ENCODE assay signal across 20 cellular contexts in genomic region chr10:130575756-130576285, GRCh38.
A peak's percentile ranks its signal among the peaks of the same experiment; 100 is the strongest.
DNase-seq lines count a peak whose midpoint lies in the region; ATAC-seq and TF ChIP-seq lines count a peak whose summit lies in the region.
"Had no signal": no experiment of that assay in that cellular context is flagged by ENCODE, and none has a peak within 500 bp of the region (broad histone marks: within the 10 kb centered on the region; RNA-seq: fewer than 3 reads in every experiment).

No MANE protein-coding gene starts in this region.

- no peaks in the 10 kb centered on the region for H3K4me1 ChIP-seq in esophagus muscularis mucosa
- peaks cover 0 to 3% of the 10 kb centered on the region in 2 donors for H3K4me1 ChIP-seq in neuronal stem cell (ENCODE audit: control insufficient read depth in 2 of 2, insufficient read depth in 1 of 2, low read depth in 1 of 2, low read length in 2 of 2)
- no peaks in the 10 kb centered on the region for H3K4me1 ChIP-seq in vagina

- no peak overlapping the region for H3K27ac Mint-ChIP-seq in natural killer cell treated with Interleukin-12 subunit alpha and Interleukin-12 subunit beta and Interleukin-15 and Interleukin-18, amount 100 ng/mL, for 72 hours
- H3K27ac Mint-ChIP-seq in natural killer cell, result no peak overlapping the region
- H3K27ac Mint-ChIP-seq: B cell; CD14-positive monocyte; CD4-positive, alpha-beta T cell; CD8-positive, alpha-beta memory T cell had no signal

- H2AFZ ChIP-seq in neuronal stem cell (ENCODE audit: low read length), result no peak overlapping the region

- TF ChIP-seq POLR2A in esophagus muscularis mucosa (IDR thresholded peaks at IDR 0.05; ENCODE audit: low read depth) (no peak), vagina (IDR thresholded peaks at IDR 0.05) (no peak)

- H2BK120ac ChIP-seq in neuronal stem cell (ENCODE audit: low read depth, low read length), result no peak overlapping the region

- H3K4me3 Mint-ChIP-seq in natural killer cell treated with Interleukin-12 subunit alpha and Interleukin-12 subunit beta and Interleukin-15 and Interleukin-18, amount 100 ng/mL, for 72 hours, result no peak overlapping the region
- H3K4me3 Mint-ChIP-seq in natural killer cell, result no peak overlapping the region
- H3K4me3 Mint-ChIP-seq: B cell; CD14-positive monocyte; CD4-positive, alpha-beta T cell; CD8-positive, alpha-beta memory T cell had no signal

- no peaks in the 10 kb centered on the region for H3K79me1 ChIP-seq in neuronal stem cell (ENCODE audit: low read depth, low read length)

- no peak overlapping the region for H3K4me2 ChIP-seq in neuronal stem cell (ENCODE audit: insufficient read depth, low read length, poor library complexity, severe bottlenecking)

- intact Hi-C loops in natural killer cell (cut with micrococcal nuclease), result no loop called here
- intact Hi-C loops in esophagus muscularis mucosa (cut with DNase I), result no loop called here
- intact Hi-C loops in vagina (cut with DNase I), result no loop called here

- H4K8ac ChIP-seq in neuronal stem cell (ENCODE audit: low read depth, low read length), result no peak overlapping the region

- H2BK15ac ChIP-seq in neuronal stem cell (ENCODE audit: low read length), result no peak overlapping the region

- DNase-seq in natural killer cell treated with Interleukin-12 subunit alpha and Interleukin-12 subunit beta and Interleukin-15 and Interleukin-18, amount 100 ng/mL, for 72 hours (ENCODE audit: low spot score), result no peak
- DNase-seq in natural killer cell (no peak), esophagus muscularis mucosa (ENCODE audit: extremely low spot score) (peak; percentile 68), neuronal stem cell (ENCODE audit: low spot score) (no peak), vagina (ENCODE audit: extremely low spot score in 2 of 2) (peak; percentile 58 to 82), GM10248 (ENCODE audit: extremely low spot score) (no peak), T1000 (lab: John Stamatoyannopoulos, UW) (no peak)
- DNase-seq: CD4-positive, alpha-beta T cell; CD8-positive, alpha-beta memory T cell; DMS 273 treated with DMSO at 0.1 percent for 48 hours; DMS79; EL; GDM1; GOT3; HCEC 1CT had no signal

- no peak overlapping the region for H3K4ac ChIP-seq in neuronal stem cell (ENCODE audit: low read length)

- no peak overlapping the region for H3K14ac ChIP-seq in neuronal stem cell (ENCODE audit: low read length)

- no peak overlapping the region for H3K23ac ChIP-seq in neuronal stem cell (ENCODE audit: low read depth, low read length, poor library complexity)

- H3K9ac ChIP-seq in neuronal stem cell (ENCODE audit: low read depth, low read length, poor library complexity), result no peak overlapping the region
- H3K9ac ChIP-seq: BLaER1 treated with 17β-estradiol and CSF1 and Interleukin-3, amounts not matched to agents 10 nM and 100 nM had no signal

- POLR2A ChIA-PET in GM10248 (lab: Yijun Ruan, JAX), result no interaction called here

- H3K4me3 ChIP-seq in esophagus muscularis mucosa (no peak overlapping the region), neuronal stem cell (ENCODE audit: low read length in 2 of 2) (no peak overlapping the region), vagina (no peak overlapping the region)
- H3K4me3 ChIP-seq: BLaER1 treated with 17β-estradiol and CSF1 and Interleukin-3, amounts not matched to agents 10 nM and 100 nM had no signal

- H3K36me3 Mint-ChIP-seq in natural killer cell treated with Interleukin-12 subunit alpha and Interleukin-12 subunit beta and Interleukin-15 and Interleukin-18, amount 100 ng/mL, for 72 hours, result no peaks in the 10 kb centered on the region
- H3K36me3 Mint-ChIP-seq in natural killer cell, result no peaks in the 10 kb centered on the region
- H3K36me3 Mint-ChIP-seq: CD14-positive monocyte; CD8-positive, alpha-beta memory T cell had no signal

- ATAC-seq in natural killer cell treated with Interleukin-12 subunit alpha and Interleukin-12 subunit beta and Interleukin-15 and Interleukin-18, amount 100 ng/mL, for 72 hours, result peak; percentile 40 to 46
- ATAC-seq in natural killer cell (no peak), GM19452 (IDR thresholded peaks at IDR 0.05; ENCODE audit: unreplicated experiment) (no peak)

- TF ChIP-seq CTCF in natural killer cell (IDR thresholded peaks at IDR 0.05) (no peak), esophagus muscularis mucosa (IDR thresholded peaks at IDR 0.05) (no peak), vagina (IDR thresholded peaks at IDR 0.05) (no peak), GM10248 (IDR thresholded peaks at IDR 0.05; ENCODE audit: control extremely low read depth, extremely low read depth, low read depth, missing control alignments) (no peak)

- peaks cover 7 to 10% of the 10 kb centered on the region in 2 donors for H3K27me3 Mint-ChIP-seq in natural killer cell treated with Interleukin-12 subunit alpha and Interleukin-12 subunit beta and Interleukin-15 and Interleukin-18, amount 100 ng/mL, for 72 hours
- H3K27me3 Mint-ChIP-seq in natural killer cell (ENCODE audit: low read depth in 2 of 2), result peaks cover 0 to 12% of the 10 kb centered on the region in 2 donors
- H3K27me3 Mint-ChIP-seq: B cell had no signal

- no peaks in the 10 kb centered on the region for H3K9me3 Mint-ChIP-seq in natural killer cell treated with Interleukin-12 subunit alpha and Interleukin-12 subunit beta and Interleukin-15 and Interleukin-18, amount 100 ng/mL, for 72 hours
- no peaks in the 10 kb centered on the region for H3K9me3 Mint-ChIP-seq in natural killer cell
- H3K9me3 Mint-ChIP-seq: CD4-positive, alpha-beta T cell had no signal

- H2BK12ac ChIP-seq in neuronal stem cell (ENCODE audit: low read length), result no peak overlapping the region

- TF ChIP-seq EP300 in esophagus muscularis mucosa (IDR thresholded peaks at IDR 0.05), result no peak

- H3K36me3 ChIP-seq in esophagus muscularis mucosa (no peaks in the 10 kb centered on the region), neuronal stem cell (replicated peaks in 1 of 2; ENCODE audit: control insufficient read depth in 2 of 2, insufficient read depth in 2 of 2, low read length in 2 of 2) (no peaks in the 10 kb centered on the region), vagina (no peaks in the 10 kb centered on the region)
- H3K36me3 ChIP-seq: BLaER1 treated with 17β-estradiol and CSF1 and Interleukin-3, amounts not matched to agents 10 nM and 100 nM had no signal

- H3K27me3 ChIP-seq in esophagus muscularis mucosa, result peaks cover 0 to 30% (median 0%) of the 10 kb centered on the region in 4 donors
- no peaks in the 10 kb centered on the region for H3K27me3 ChIP-seq in neuronal stem cell (ENCODE audit: control insufficient read depth in 3 of 3, insufficient read depth in 3 of 3, low read depth in 1 of 3, low read length in 3 of 3)
- H3K27me3 ChIP-seq in vagina, result no peaks in the 10 kb centered on the region
- H3K27me3 ChIP-seq: BLaER1 treated with 17β-estradiol and CSF1 and Interleukin-3, amounts not matched to agents 10 nM and 100 nM had no signal

- CTCF ChIA-PET in GM10248 (lab: Yijun Ruan, JAX), result no interaction called here

- H2BK5ac ChIP-seq in neuronal stem cell (ENCODE audit: low read length), result no peak overlapping the region

- H3K27ac ChIP-seq in esophagus muscularis mucosa (replicated peaks in 1 of 4), result no peak overlapping the region
- no peak overlapping the region for H3K27ac ChIP-seq in neuronal stem cell (replicated peaks; ENCODE audit: low read length)
- H3K27ac ChIP-seq in vagina, result no peak overlapping the region
- H3K27ac ChIP-seq: 22Rv1; BLaER1 treated with 17β-estradiol and CSF1 and Interleukin-3, amounts not matched to agents 10 nM and 100 nM had no signal

- peak overlapping the region; percentile 7 for H3K18ac ChIP-seq in neuronal stem cell (ENCODE audit: low read length)

- H3K4me1 Mint-ChIP-seq in natural killer cell treated with Interleukin-12 subunit alpha and Interleukin-12 subunit beta and Interleukin-15 and Interleukin-18, amount 100 ng/mL, for 72 hours (ENCODE audit: low read depth in 2 of 2), result no peaks in the 10 kb centered on the region
- no peaks in the 10 kb centered on the region for H3K4me1 Mint-ChIP-seq in natural killer cell
- H3K4me1 Mint-ChIP-seq: B cell; CD14-positive monocyte; CD8-positive, alpha-beta memory T cell had no signal

- H2AK5ac ChIP-seq in neuronal stem cell (ENCODE audit: low read depth, low read length), result no peak overlapping the region

- WGBS in esophagus muscularis mucosa, result 74% methylated on average over 7 of the region's 7 CpGs
- WGBS in neuronal stem cell (ENCODE audit: extremely low coverage in 2 of 2, insufficient read length in 2 of 2, insufficient replicate concordance in 1 of 2), 2 donors, result no CpG with 5 or more reads among the region's 7 CpGs

- H3K9me3 ChIP-seq in esophagus muscularis mucosa (no peaks in the 10 kb centered on the region), neuronal stem cell (replicated peaks in 1 of 2; ENCODE audit: control insufficient read depth in 2 of 2, insufficient read depth in 1 of 2, low read depth in 1 of 2, low read length in 2 of 2) (no peaks in the 10 kb centered on the region), vagina (no peaks in the 10 kb centered on the region)
- H3K9me3 ChIP-seq: BLaER1 treated with 17β-estradiol and CSF1 and Interleukin-3, amounts not matched to agents 10 nM and 100 nM had no signal

- no peak overlapping the region for H4K91ac ChIP-seq in neuronal stem cell (ENCODE audit: low read depth, low read length, poor library complexity)

Comparison
In these comparisons a context has a peak if more than half of its experiments do, and no peak if none do; other contexts are left out.
1. ATAC-seq: peak in natural killer cell treated with Interleukin-12 subunit alpha and Interleukin-12 subunit beta and Interleukin-15 and Interleukin-18, amount 100 ng/mL, for 72 hours (2 of 2); none in natural killer cell (0 of 3) and GM19452 (single experiment).
2. DNase-seq: peak in esophagus muscularis mucosa (single experiment) and vagina (2 of 2); none in natural killer cell treated with Interleukin-12 subunit alpha and Interleukin-12 subunit beta and Interleukin-15 and Interleukin-18, amount 100 ng/mL, for 72 hours (single experiment), natural killer cell (single experiment), neuronal stem cell (single experiment), GM10248 (single experiment) and T1000 (single experiment).